18 cellular contexts compared by ENCODE assay signal in genomic region chr20:24668384-24668702, GRCh38.
DNase-seq lines count a peak whose midpoint lies in the region; ATAC-seq, FAIRE-seq and TF ChIP-seq lines count a peak whose summit lies in the region.
"Had no signal": no experiment of that assay in that cellular context is flagged by ENCODE, and none has a peak within 500 bp of the region (broad histone marks: within the 10 kb centered on the region; RNA-seq: fewer than 3 reads in every experiment).

No MANE protein-coding gene starts in this region.

- FAIRE-seq in kidney (lab: Jason Lieb, UNC) (no peak), H54 (lab: Jason Lieb, UNC) (no peak)
- FAIRE-seq: D721Med, GM12892 had no signal

- H3K9me3 ChIP-seq in kidney (ENCODE audit: control insufficient read depth in 1 of 2, low read length in 2 of 2): no peaks in the 10 kb centered on the region
- H3K9me3 ChIP-seq: HAP-1 had no signal

- H3K27ac Mint-ChIP-seq in activated naive CD4-positive, alpha-beta T cell treated with anti-CD3 and anti-CD28 coated beads, Interleukin-2, amount 50 U/mL, for 72 hours: no peak overlapping the region
- H3K27ac Mint-ChIP-seq: CD14-positive monocyte; CD8-positive, alpha-beta T cell had no signal

- H3K36me3 Mint-ChIP-seq in activated naive CD4-positive, alpha-beta T cell treated with anti-CD3 and anti-CD28 coated beads, Interleukin-2, amount 50 U/mL, for 72 hours: no peaks in the 10 kb centered on the region
- H3K36me3 Mint-ChIP-seq: CD14-positive monocyte; CD8-positive, alpha-beta T cell had no signal

- no peak for TF ChIP-seq CTCF in kidney (IDR thresholded peaks at IDR 0.05; ENCODE audit: borderline replicate concordance, extremely low read depth, insufficient read depth)

- intact Hi-C loops in kidney (cut with DNase I): no loop called here
- intact Hi-C loops in sciatic nerve (cut with DNase I): no loop called here

- no peak overlapping the region for H3K27ac ChIP-seq in kidney (ENCODE audit: low read depth in 2 of 2, low read length in 2 of 2)
- H3K27ac ChIP-seq: 22Rv1, HL-60 had no signal

- no peaks in the 10 kb centered on the region for H3K9me3 Mint-ChIP-seq in activated naive CD4-positive, alpha-beta T cell treated with anti-CD3 and anti-CD28 coated beads, Interleukin-2, amount 50 U/mL, for 72 hours
- H3K9me3 Mint-ChIP-seq: CD14-positive monocyte; CD8-positive, alpha-beta T cell had no signal

- no peak overlapping the region for H3K9ac ChIP-seq in kidney (ENCODE audit: low read length in 2 of 2)

- no peak overlapping the region for H3K4me3 ChIP-seq in kidney (ENCODE audit: low read length in 2 of 2)
- H3K4me3 ChIP-seq: HAP-1 had no signal

- peak; percentile 34 for DNase-seq in activated effector memory CD4-positive, alpha-beta T cell treated with anti-CD3 and anti-CD28 coated beads, Interleukin-2, amount 50 U/mL, for 16 hours
- DNase-seq in activated effector memory CD4-positive, alpha-beta T cell treated with Interleukin-2 at 50 U/mL for 16 hours: no peak
- peak; percentile 59 for DNase-seq in kidney
- DNase-seq in sciatic nerve (ENCODE audit: low spot score): peak; percentile 31
- no peak for DNase-seq in activated naive CD4-positive, alpha-beta T cell treated with anti-CD3 and anti-CD28 coated beads, Interleukin-2, amount 50 U/mL, for 72 hours (ENCODE audit: low spot score in 2 of 2)
- no peak for DNase-seq in H54 (ENCODE audit: insufficient read length, low spot score)
- DNase-seq: CD8-positive, alpha-beta T cell; COR-L47; DND-41; GDM1; GOT3 had no signal

- H3K36me3 ChIP-seq in kidney (ENCODE audit: control insufficient read depth in 1 of 2, insufficient read depth in 2 of 2, low read length in 2 of 2): no peaks in the 10 kb centered on the region
- H3K36me3 ChIP-seq: HAP-1 had no signal

- H3K4me1 ChIP-seq in kidney (ENCODE audit: control insufficient read depth in 1 of 2, insufficient read depth in 1 of 2, low read depth in 1 of 2, low read length in 2 of 2): no peaks in the 10 kb centered on the region
- H3K4me1 ChIP-seq: HAP-1 had no signal

- no peak for TF ChIP-seq POLR2A in H54 (IDR thresholded peaks at IDR 0.05; ENCODE audit: low read depth, low read length)

- ATAC-seq in sciatic nerve: no peak
- ATAC-seq in HG03439 (IDR thresholded peaks at IDR 0.05; ENCODE audit: unreplicated experiment): no peak
- no peak for ATAC-seq in activated naive CD4-positive, alpha-beta T cell treated with anti-CD3 and anti-CD28 coated beads, Interleukin-2, amount 50 U/mL, for 72 hours
- ATAC-seq: CD8-positive, alpha-beta T cell had no signal

Comparison
In these comparisons a context has a peak if more than half of its experiments do, and no peak if none do; other contexts are left out.
1. DNase-seq: peak in activated effector memory CD4-positive, alpha-beta T cell treated with anti-CD3 and anti-CD28 coated beads, Interleukin-2, amount 50 U/mL, for 16 hours (single experiment), kidney (single experiment) and sciatic nerve (single experiment); none in activated effector memory CD4-positive, alpha-beta T cell treated with Interleukin-2 at 50 U/mL for 16 hours (single experiment), activated naive CD4-positive, alpha-beta T cell treated with anti-CD3 and anti-CD28 coated beads, Interleukin-2, amount 50 U/mL, for 72 hours (0 of 2) and H54 (single experiment).